1 cellular context compared by ENCODE assay signal in the genomic region with DNA sequence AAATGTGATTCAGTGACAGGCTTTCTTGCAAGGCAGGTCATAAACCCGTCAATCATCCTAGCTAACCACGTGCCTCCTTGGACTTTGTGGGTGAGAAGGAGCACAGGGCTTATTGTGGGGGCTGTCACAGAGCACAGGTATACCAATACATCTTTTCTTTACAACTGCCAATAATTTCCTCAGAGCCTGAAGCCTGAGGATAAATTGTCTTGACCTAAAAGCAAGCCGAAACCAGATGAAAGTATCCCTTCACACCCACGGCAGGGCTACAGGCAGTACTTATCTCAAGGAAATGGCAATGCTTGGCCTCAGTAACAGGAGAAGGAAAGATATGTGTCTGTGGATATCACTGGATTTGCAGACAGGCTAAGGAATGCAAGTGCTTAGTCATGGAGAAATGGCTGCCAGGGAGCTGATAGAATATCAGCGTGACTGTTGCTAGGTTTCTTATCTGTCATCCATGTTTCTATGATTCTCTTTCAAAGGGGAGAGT.
A peak's percentile ranks its signal among the peaks of the same experiment; 100 is the strongest.
TF ChIP-seq lines count a peak whose summit lies in the region.

No MANE protein-coding gene starts in this region.

TF ChIP-seq in K562, 482 proteins besides CTCF, POLR2A, EP300 and RAD21 (continued from another document and continues in another):
- TF ChIP-seq NONO (IDR thresholded peaks at IDR 0.05; ENCODE audit: low read depth in 2 of 2, low read length in 1 of 2) (peak in 1 of 2 experiments; percentile 55; a peak in 1 of 4 replicates), XRCC5 (IDR thresholded peaks at IDR 0.05; ENCODE audit: low read depth, low read length) (no peak), TCF7L2 (IDR thresholded peaks at IDR 0.05; ENCODE audit: low read depth, low read length) (no peak), CXXC5 (CRISPR knock-in tag; IDR thresholded peaks at IDR 0.05) (peak; percentile 69), SMAD3 (CRISPR knock-in tag; conservative IDR thresholded peaks at IDR 0.05) (peak; percentile 85; the same call in 1 of the 2 replicates), HMGN3 (IDR thresholded peaks at IDR 0.05; ENCODE audit: borderline replicate concordance, extremely low read depth, insufficient read length, low read depth, low read length) (peak; percentile 90), MAFF (IDR thresholded peaks at IDR 0.05; ENCODE audit: low read length) (peak; percentile 95), MEF2D (tag; conservative IDR thresholded peaks at IDR 0.05; ENCODE audit: low read depth) (peak; percentile 76; the same call in 1 of the 2 replicates), NCOA6 (IDR thresholded peaks at IDR 0.05) (peak; percentile 58; the same call in 1 of the 2 replicates), ARHGAP35 (IDR thresholded peaks at IDR 0.05; ENCODE audit: partially characterized antibody) (no peak), RBFOX2 (IDR thresholded peaks at IDR 0.05; ENCODE audit: low read depth, low read length) (peak; percentile 30; the same call in 1 of the 2 replicates), ZNF175 (CRISPR knock-in tag; IDR thresholded peaks at IDR 0.05; ENCODE audit: low read depth) (peak; percentile 62), TCFL5 (CRISPR knock-in tag; conservative IDR thresholded peaks at IDR 0.05) (no peak), BRD9 (IDR thresholded peaks at IDR 0.05; ENCODE audit: low read depth, partially characterized antibody) (peak; percentile 29), ATF1 (CRISPR knock-in tag; IDR thresholded peaks at IDR 0.05) (no peak), ATF1 (tag; IDR thresholded peaks at IDR 0.05) (peak; percentile 64), POLR2G (IDR thresholded peaks at IDR 0.05; ENCODE audit: low read depth, low read length) (no peak), ZNF239 (CRISPR knock-in tag; IDR thresholded peaks at IDR 0.05) (peak; percentile 36; the same call in 1 of the 2 replicates), ZNF589 (CRISPR knock-in tag; IDR thresholded peaks at IDR 0.05; ENCODE audit: low read depth) (peak; percentile 84), FOSL1 (tag; conservative IDR thresholded peaks at IDR 0.05) (peak; percentile 92), BCOR (IDR thresholded peaks at IDR 0.05) (peak; percentile 80), HDAC3 (IDR thresholded peaks at IDR 0.05; ENCODE audit: borderline replicate concordance, partially characterized antibody) (peak; percentile 91), NR2C2 (CRISPR knock-in tag; IDR thresholded peaks at IDR 0.05) (no peak), NR2C2 (tag; IDR thresholded peaks at IDR 0.05) (peak; percentile 55; the same call in 1 of the 2 replicates), SAFB2 (IDR thresholded peaks at IDR 0.05; ENCODE audit: borderline replicate concordance, low read depth, low read length, severe bottlenecking) (no peak), MAZ (CRISPR knock-in tag; conservative IDR thresholded peaks at IDR 0.05 in 1 of 2, IDR thresholded peaks at IDR 0.05 in 1 of 2) (peak; percentile 26 to 40; a peak in 2 of 4 replicates), FOXJ2 (tag; IDR thresholded peaks at IDR 0.05) (peak; percentile 91), KDM1A (IDR thresholded peaks at IDR 0.05) (peak; percentile 94 to 95), NFRKB (IDR thresholded peaks at IDR 0.05; ENCODE audit: low read depth) (peak; percentile 65; the same call in 1 of the 2 replicates), CHD2 (IDR thresholded peaks at IDR 0.05; ENCODE audit: low read depth, low read length) (no peak), ZEB2 (IDR thresholded peaks at IDR 0.05) (peak; percentile 66; the same call in 1 of the 2 replicates), GTF2A2 (tag; IDR thresholded peaks at IDR 0.05) (0 out of 2 replicates have a peak, but pooled peaks have one; percentile 6), CBX5 (IDR thresholded peaks at IDR 0.05; ENCODE audit: borderline replicate concordance, low read depth) (peak; percentile 88), ZNF668 (CRISPR knock-in tag; IDR thresholded peaks at IDR 0.05) (peak; percentile 54; the same call in 1 of the 2 replicates), MECOM (CRISPR knock-in tag; IDR thresholded peaks at IDR 0.05) (no peak), ETV1 (tag; conservative IDR thresholded peaks at IDR 0.05; ENCODE audit: low read depth) (0 out of 2 replicates have a peak, but pooled peaks have one; percentile 10), NBN (IDR thresholded peaks at IDR 0.05; ENCODE audit: low read depth) (peak; percentile 87; the same call in 1 of the 2 replicates), TARDBP (IDR thresholded peaks at IDR 0.05) (0 out of 2 replicates have a peak, but pooled peaks have one; percentile 53), NEUROD1 (IDR thresholded peaks at IDR 0.05; ENCODE audit: borderline replicate concordance, low read depth, low read length, partially characterized antibody) (peak; percentile 87), HDAC1 (IDR thresholded peaks at IDR 0.05) (peak; percentile 33 to 92; a peak in 3 of 4 replicates), ZNF354B (CRISPR knock-in tag; IDR thresholded peaks at IDR 0.05) (no peak), TAF9B (IDR thresholded peaks at IDR 0.05; ENCODE audit: partially characterized antibody) (peak; percentile 71), RFX1 (IDR thresholded peaks at IDR 0.05) (peak; percentile 85), ARNT (IDR thresholded peaks at IDR 0.05) (peak; percentile 81 to 94), TRIM24 (IDR thresholded peaks at IDR 0.05) (peak; percentile 99), KLF16 (IDR thresholded peaks at IDR 0.05) (peak; percentile 96), SMARCE1 (IDR thresholded peaks at IDR 0.05) (peak; percentile 97), ZNF644 (tag; IDR thresholded peaks at IDR 0.05; ENCODE audit: low read depth) (peak; percentile 88; the same call in 1 of the 2 replicates), RNF2 (IDR thresholded peaks at IDR 0.05) (peak; percentile 90), NFE2L1 (tag; IDR thresholded peaks at IDR 0.05; ENCODE audit: borderline replicate concordance, low read depth) (peak; percentile 48)
- TF ChIP-seq, protein P1, sequence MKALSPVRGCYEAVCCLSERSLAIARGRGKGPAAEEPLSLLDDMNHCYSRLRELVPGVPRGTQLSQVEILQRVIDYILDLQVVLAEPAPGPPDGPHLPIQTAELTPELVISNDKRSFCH (CRISPR knock-in tag; IDR thresholded peaks at IDR 0.05): no peak
- TF ChIP-seq, protein P1 (tag; IDR thresholded peaks at IDR 0.05): peak; percentile 63; the same call in 1 of the 2 replicates
- TF ChIP-seq, protein P2, sequence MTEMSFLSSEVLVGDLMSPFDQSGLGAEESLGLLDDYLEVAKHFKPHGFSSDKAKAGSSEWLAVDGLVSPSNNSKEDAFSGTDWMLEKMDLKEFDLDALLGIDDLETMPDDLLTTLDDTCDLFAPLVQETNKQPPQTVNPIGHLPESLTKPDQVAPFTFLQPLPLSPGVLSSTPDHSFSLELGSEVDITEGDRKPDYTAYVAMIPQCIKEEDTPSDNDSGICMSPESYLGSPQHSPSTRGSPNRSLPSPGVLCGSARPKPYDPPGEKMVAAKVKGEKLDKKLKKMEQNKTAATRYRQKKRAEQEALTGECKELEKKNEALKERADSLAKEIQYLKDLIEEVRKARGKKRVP (CRISPR knock-in tag; IDR thresholded peaks at IDR 0.05): 0 out of 2 replicates have a peak, but pooled peaks have one; percentile 57
- TF ChIP-seq, protein P3, sequence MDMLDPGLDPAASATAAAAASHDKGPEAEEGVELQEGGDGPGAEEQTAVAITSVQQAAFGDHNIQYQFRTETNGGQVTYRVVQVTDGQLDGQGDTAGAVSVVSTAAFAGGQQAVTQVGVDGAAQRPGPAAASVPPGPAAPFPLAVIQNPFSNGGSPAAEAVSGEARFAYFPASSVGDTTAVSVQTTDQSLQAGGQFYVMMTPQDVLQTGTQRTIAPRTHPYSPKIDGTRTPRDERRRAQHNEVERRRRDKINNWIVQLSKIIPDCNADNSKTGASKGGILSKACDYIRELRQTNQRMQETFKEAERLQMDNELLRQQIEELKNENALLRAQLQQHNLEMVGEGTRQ (CRISPR knock-in tag; IDR thresholded peaks at IDR 0.05): peak; percentile 74
- TF ChIP-seq, protein P4, sequence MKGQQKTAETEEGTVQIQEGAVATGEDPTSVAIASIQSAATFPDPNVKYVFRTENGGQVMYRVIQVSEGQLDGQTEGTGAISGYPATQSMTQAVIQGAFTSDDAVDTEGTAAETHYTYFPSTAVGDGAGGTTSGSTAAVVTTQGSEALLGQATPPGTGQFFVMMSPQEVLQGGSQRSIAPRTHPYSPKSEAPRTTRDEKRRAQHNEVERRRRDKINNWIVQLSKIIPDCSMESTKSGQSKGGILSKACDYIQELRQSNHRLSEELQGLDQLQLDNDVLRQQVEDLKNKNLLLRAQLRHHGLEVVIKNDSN (CRISPR knock-in tag; IDR thresholded peaks at IDR 0.05): peak; percentile 83
- TF ChIP-seq, protein P5, sequence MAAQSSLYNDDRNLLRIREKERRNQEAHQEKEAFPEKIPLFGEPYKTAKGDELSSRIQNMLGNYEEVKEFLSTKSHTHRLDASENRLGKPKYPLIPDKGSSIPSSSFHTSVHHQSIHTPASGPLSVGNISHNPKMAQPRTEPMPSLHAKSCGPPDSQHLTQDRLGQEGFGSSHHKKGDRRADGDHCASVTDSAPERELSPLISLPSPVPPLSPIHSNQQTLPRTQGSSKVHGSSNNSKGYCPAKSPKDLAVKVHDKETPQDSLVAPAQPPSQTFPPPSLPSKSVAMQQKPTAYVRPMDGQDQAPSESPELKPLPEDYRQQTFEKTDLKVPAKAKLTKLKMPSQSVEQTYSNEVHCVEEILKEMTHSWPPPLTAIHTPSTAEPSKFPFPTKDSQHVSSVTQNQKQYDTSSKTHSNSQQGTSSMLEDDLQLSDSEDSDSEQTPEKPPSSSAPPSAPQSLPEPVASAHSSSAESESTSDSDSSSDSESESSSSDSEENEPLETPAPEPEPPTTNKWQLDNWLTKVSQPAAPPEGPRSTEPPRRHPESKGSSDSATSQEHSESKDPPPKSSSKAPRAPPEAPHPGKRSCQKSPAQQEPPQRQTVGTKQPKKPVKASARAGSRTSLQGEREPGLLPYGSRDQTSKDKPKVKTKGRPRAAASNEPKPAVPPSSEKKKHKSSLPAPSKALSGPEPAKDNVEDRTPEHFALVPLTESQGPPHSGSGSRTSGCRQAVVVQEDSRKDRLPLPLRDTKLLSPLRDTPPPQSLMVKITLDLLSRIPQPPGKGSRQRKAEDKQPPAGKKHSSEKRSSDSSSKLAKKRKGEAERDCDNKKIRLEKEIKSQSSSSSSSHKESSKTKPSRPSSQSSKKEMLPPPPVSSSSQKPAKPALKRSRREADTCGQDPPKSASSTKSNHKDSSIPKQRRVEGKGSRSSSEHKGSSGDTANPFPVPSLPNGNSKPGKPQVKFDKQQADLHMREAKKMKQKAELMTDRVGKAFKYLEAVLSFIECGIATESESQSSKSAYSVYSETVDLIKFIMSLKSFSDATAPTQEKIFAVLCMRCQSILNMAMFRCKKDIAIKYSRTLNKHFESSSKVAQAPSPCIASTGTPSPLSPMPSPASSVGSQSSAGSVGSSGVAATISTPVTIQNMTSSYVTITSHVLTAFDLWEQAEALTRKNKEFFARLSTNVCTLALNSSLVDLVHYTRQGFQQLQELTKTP (IDR thresholded peaks at IDR 0.05; ENCODE audit: low read depth in 1 of 2, partially characterized antibody in 2 of 2): peak; percentile 48 to 57
- TF ChIP-seq, protein P6, sequence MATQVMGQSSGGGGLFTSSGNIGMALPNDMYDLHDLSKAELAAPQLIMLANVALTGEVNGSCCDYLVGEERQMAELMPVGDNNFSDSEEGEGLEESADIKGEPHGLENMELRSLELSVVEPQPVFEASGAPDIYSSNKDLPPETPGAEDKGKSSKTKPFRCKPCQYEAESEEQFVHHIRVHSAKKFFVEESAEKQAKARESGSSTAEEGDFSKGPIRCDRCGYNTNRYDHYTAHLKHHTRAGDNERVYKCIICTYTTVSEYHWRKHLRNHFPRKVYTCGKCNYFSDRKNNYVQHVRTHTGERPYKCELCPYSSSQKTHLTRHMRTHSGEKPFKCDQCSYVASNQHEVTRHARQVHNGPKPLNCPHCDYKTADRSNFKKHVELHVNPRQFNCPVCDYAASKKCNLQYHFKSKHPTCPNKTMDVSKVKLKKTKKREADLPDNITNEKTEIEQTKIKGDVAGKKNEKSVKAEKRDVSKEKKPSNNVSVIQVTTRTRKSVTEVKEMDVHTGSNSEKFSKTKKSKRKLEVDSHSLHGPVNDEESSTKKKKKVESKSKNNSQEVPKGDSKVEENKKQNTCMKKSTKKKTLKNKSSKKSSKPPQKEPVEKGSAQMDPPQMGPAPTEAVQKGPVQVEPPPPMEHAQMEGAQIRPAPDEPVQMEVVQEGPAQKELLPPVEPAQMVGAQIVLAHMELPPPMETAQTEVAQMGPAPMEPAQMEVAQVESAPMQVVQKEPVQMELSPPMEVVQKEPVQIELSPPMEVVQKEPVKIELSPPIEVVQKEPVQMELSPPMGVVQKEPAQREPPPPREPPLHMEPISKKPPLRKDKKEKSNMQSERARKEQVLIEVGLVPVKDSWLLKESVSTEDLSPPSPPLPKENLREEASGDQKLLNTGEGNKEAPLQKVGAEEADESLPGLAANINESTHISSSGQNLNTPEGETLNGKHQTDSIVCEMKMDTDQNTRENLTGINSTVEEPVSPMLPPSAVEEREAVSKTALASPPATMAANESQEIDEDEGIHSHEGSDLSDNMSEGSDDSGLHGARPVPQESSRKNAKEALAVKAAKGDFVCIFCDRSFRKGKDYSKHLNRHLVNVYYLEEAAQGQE (CRISPR knock-in tag; IDR thresholded peaks at IDR 0.05; ENCODE audit: low read depth): no peak
- TF ChIP-seq, protein P7, sequence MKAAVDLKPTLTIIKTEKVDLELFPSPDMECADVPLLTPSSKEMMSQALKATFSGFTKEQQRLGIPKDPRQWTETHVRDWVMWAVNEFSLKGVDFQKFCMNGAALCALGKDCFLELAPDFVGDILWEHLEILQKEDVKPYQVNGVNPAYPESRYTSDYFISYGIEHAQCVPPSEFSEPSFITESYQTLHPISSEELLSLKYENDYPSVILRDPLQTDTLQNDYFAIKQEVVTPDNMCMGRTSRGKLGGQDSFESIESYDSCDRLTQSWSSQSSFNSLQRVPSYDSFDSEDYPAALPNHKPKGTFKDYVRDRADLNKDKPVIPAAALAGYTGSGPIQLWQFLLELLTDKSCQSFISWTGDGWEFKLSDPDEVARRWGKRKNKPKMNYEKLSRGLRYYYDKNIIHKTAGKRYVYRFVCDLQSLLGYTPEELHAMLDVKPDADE (conservative IDR thresholded peaks at IDR 0.05; ENCODE audit: control insufficient read depth, low read depth, low read length): 0 out of 2 replicates have a peak, but pooled peaks have one; percentile 38
